Comparison of ENCODE assay signal across 1 cellular context in the genomic region with DNA sequence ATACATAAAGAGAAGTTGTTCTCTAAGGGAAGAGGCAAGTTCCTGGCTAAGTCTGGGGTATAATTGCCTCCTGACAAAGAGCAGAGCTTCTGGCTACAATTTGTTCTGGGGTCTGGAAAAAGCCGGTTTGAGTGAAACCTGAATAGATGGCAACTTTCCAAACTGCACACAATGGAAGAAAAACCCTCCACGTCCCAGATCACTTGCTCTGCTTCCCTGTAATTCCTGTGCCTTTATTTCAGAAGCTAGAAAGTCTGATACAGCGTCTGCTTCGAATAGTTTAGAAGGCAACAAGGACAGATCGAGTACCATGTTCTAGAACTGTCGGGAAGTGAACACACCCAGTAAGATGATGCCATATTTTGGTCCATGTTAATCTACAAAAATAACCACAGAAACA.
TF ChIP-seq lines count a peak whose summit lies in the region.

No MANE protein-coding gene starts in this region.

TF ChIP-seq in SK-N-SH treated with all-trans-retinoic acid at 6 μM for 48 hours, 23 proteins besides CTCF, POLR2A, EP300 and RAD21 (continued from another document):
- peak; percentile 79 for TF ChIP-seq TCF4 (CRISPR knock-in tag; IDR thresholded peaks at IDR 0.05; ENCODE audit: borderline replicate concordance)
TF ChIP-seq in SK-N-SH treated with all-trans-retinoic acid at 6 μM for 48 hours: peak in this region for 5.
